In the genomic region with DNA sequence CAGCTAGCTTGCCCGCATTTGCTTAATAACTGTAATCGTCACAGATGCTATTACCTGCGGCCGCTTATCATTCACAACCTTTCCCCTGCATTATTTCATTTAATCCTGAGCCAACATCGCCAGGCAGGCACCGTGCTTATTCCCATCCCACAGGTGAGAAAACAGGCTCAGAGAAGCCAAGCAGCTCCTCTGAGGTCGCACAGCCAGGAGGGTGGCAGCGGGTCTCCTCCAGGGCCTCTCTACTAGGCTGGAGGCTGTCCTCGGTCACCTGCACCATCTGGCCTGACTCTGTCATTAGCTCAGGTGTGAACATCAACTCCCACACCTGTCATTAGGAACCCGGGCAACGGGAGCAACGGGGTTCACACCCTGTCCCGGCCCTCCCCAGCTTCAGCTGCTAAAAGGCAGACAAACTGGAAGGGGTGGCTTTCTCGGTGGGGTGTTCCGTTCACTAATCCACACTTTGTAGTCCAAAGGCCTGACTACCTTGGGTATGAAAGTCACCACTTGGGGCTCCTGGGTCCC, we compare ENCODE assay signal across 27 cellular contexts. TPM values are rescaled to one million over a fixed set of nuclear protein-coding genes. Genes with fewer than 3 reads are reported as not detected.
"Had no signal": no experiment of that assay in that cellular context is flagged by ENCODE, and none has a peak within 500 bp of the region (broad histone marks: within the 10 kb centered on the region; RNA-seq: fewer than 3 reads in every experiment).

No MANE protein-coding gene starts in this region.

- H3K4me1 ChIP-seq: neural progenitor cell had no signal

- H3K4me1 Mint-ChIP-seq: activated CD4-positive, alpha-beta T cell treated with anti-CD3 and anti-CD28 coated beads, Interleukin-2, amount 10 ng/mL, durations not matched to agents 24 days and 14 days; activated naive CD8-positive, alpha-beta T cell treated with anti-CD3 and anti-CD28 coated beads for 36 hours; activated T-helper 17 cell treated with anti-CD3 and anti-CD28 coated beads, Interleukin-2, amount 50 U/mL, for 72 hours; brain had no signal

- H3K27ac ChIP-seq: dorsolateral prefrontal cortex, neural progenitor cell had no signal

- H3K36me3 Mint-ChIP-seq: activated naive CD8-positive, alpha-beta T cell treated with anti-CD3 and anti-CD28 coated beads for 36 hours; brain; neural progenitor cell; stimulated activated effector memory CD8-positive, alpha-beta T cell treated with anti-CD3 and anti-CD28 coated beads, Interleukin-12 subunit alpha, Interleukin-12 subunit beta, amount 100 ng/mL, for 72 hours; T-cell had no signal

- ATAC-seq: activated CD8-positive, alpha-beta T cell treated with anti-CD3 and anti-CD28 coated beads for 36 hours; activated T-helper 17 cell treated with anti-CD3 and anti-CD28 coated beads, Interleukin-2, amount 50 U/mL, for 72 hours; naive thymus-derived CD4-positive, alpha-beta T cell; right cardiac atrium; stimulated activated effector memory CD8-positive, alpha-beta T cell treated with anti-CD3 and anti-CD28 coated beads, Interleukin-12 subunit alpha, Interleukin-12 subunit beta, amount 100 ng/mL, for 72 hours; T-cell had no signal

- DNase-seq: activated CD4-positive, alpha-beta T cell treated with anti-CD3 and anti-CD28 coated beads, Interleukin-2, amount 10 ng/mL, durations not matched to agents 24 days and 14 days; activated CD4-positive, CD25-positive, alpha-beta regulatory T cell; activated CD8-positive, alpha-beta T cell treated with anti-CD3 and anti-CD28 coated beads for 36 hours; activated naive CD4-positive, alpha-beta T cell; activated naive CD8-positive, alpha-beta T cell treated with anti-CD3 and anti-CD28 coated beads for 36 hours; activated T-cell treated with anti-CD3 and anti-CD28 coated beads, Interleukin-2, amount 50 U/mL, for 1 hour; central memory CD4-positive, alpha-beta T cell; dorsolateral prefrontal cortex; foreskin melanocyte; glutamatergic neuron; left ventricle myocardium inferior; naive thymus-derived CD4-positive, alpha-beta T cell; right cardiac atrium; SK-N-SH; stimulated activated CD4-positive, alpha-beta T cell treated with anti-CD3 and anti-CD28 coated beads, Interleukin-4, amount 100 ng/mL, for 24 hours; T-cell; T-helper 9 cell had no signal

- FAIRE-seq: colon had no signal

- H3K9me3 ChIP-seq: left ventricle myocardium inferior, prostate gland, SK-N-SH had no signal

- H3K9me3 Mint-ChIP-seq: activated CD4-positive, alpha-beta T cell treated with anti-CD3 and anti-CD28 coated beads, Interleukin-2, amount 10 ng/mL, durations not matched to agents 24 days and 14 days; activated CD8-positive, alpha-beta T cell treated with anti-CD3 and anti-CD28 coated beads for 36 hours; activated naive CD8-positive, alpha-beta T cell treated with anti-CD3 and anti-CD28 coated beads for 36 hours; activated T-helper 17 cell treated with anti-CD3 and anti-CD28 coated beads, Interleukin-2, amount 50 U/mL, for 72 hours; neural progenitor cell; stimulated activated effector memory CD8-positive, alpha-beta T cell treated with anti-CD3 and anti-CD28 coated beads, Interleukin-12 subunit alpha, Interleukin-12 subunit beta, amount 100 ng/mL, for 72 hours; T-cell had no signal

- H2AFZ ChIP-seq: neural progenitor cell had no signal

- H3K27ac Mint-ChIP-seq: activated CD4-positive, alpha-beta T cell treated with anti-CD3 and anti-CD28 coated beads, Interleukin-2, amount 10 ng/mL, durations not matched to agents 24 days and 14 days; activated CD8-positive, alpha-beta T cell treated with anti-CD3 and anti-CD28 coated beads for 36 hours; activated naive CD8-positive, alpha-beta T cell treated with anti-CD3 and anti-CD28 coated beads for 36 hours; activated T-helper 17 cell treated with anti-CD3 and anti-CD28 coated beads, Interleukin-2, amount 50 U/mL, for 72 hours; memory B cell; naive thymus-derived CD4-positive, alpha-beta T cell; stimulated activated effector memory CD8-positive, alpha-beta T cell treated with anti-CD3 and anti-CD28 coated beads, Interleukin-12 subunit alpha, Interleukin-12 subunit beta, amount 100 ng/mL, for 72 hours had no signal

- H3K36me3 ChIP-seq: left ventricle myocardium inferior, neural progenitor cell, prostate gland had no signal

- H3K4me3 Mint-ChIP-seq: activated CD4-positive, alpha-beta T cell treated with anti-CD3 and anti-CD28 coated beads, Interleukin-2, amount 10 ng/mL, durations not matched to agents 24 days and 14 days; activated CD8-positive, alpha-beta T cell treated with anti-CD3 and anti-CD28 coated beads for 36 hours; activated naive CD8-positive, alpha-beta T cell treated with anti-CD3 and anti-CD28 coated beads for 36 hours; activated T-helper 17 cell treated with anti-CD3 and anti-CD28 coated beads, Interleukin-2, amount 50 U/mL, for 72 hours; memory B cell; stimulated activated effector memory CD8-positive, alpha-beta T cell treated with anti-CD3 and anti-CD28 coated beads, Interleukin-12 subunit alpha, Interleukin-12 subunit beta, amount 100 ng/mL, for 72 hours had no signal

- H3K9ac ChIP-seq: neural progenitor cell, SK-N-SH had no signal

- H3K4me2 ChIP-seq: neural progenitor cell, SK-N-SH, smooth muscle cell had no signal

- H3K4me3 ChIP-seq: dorsolateral prefrontal cortex, left ventricle myocardium inferior, neural progenitor cell, prostate gland, smooth muscle cell had no signal

RNA-seq across cellular contexts. Expression of a gene that starts 3.0 kb away (rescaled TPM):
- total RNA-seq: activated CD4-positive, alpha-beta T cell treated with anti-CD3 and anti-CD28 coated beads, Interleukin-2, amount 10 ng/mL, durations not matched to agents 24 days and 14 days; activated naive CD8-positive, alpha-beta T cell treated with anti-CD3 and anti-CD28 coated beads for 36 hours; activated T-helper 17 cell treated with anti-CD3 and anti-CD28 coated beads, Interleukin-2, amount 50 U/mL, for 72 hours; naive thymus-derived CD4-positive, alpha-beta T cell had no signal

RNA-seq across cellular contexts. Expression of a gene that starts 24.2 kb away (rescaled TPM):
- total RNA-seq: activated CD4-positive, alpha-beta T cell treated with anti-CD3 and anti-CD28 coated beads, Interleukin-2, amount 10 ng/mL, durations not matched to agents 24 days and 14 days; kidney epithelial cell; osteocyte; smooth muscle cell had no signal
- polyA plus RNA-seq: naive thymus-derived CD4-positive, alpha-beta T cell; smooth muscle cell had no signal
